In genomic region chr17:30239089-30239462, GRCh38 we compare ENCODE assay signal across 1 cellular context.
TF ChIP-seq lines count a peak whose summit lies in the region.

No MANE protein-coding gene starts in this region.

TF ChIP-seq in HepG2, 621 proteins besides CTCF, POLR2A, EP300 and RAD21:
- TF ChIP-seq ZNF280B (CRISPR knock-in tag; IDR thresholded peaks at IDR 0.05; ENCODE audit: borderline replicate concordance) = no peak
- TF ChIP-seq, protein P1, sequence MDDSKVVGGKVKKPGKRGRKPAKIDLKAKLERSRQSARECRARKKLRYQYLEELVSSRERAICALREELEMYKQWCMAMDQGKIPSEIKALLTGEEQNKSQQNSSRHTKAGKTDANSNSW (CRISPR knock-in tag; IDR thresholded peaks at IDR 0.05; ENCODE audit: borderline replicate concordance) = no peak
- no peak for TF ChIP-seq HNRNPL (IDR thresholded peaks at IDR 0.05; ENCODE audit: low read depth, low read length)
- no peak for TF ChIP-seq PHF20 (CRISPR knock-in tag; IDR thresholded peaks at IDR 0.05)
- no peak for TF ChIP-seq GZF1 (CRISPR knock-in tag; IDR thresholded peaks at IDR 0.05)
- no peak for TF ChIP-seq NR2F2 (IDR thresholded peaks at IDR 0.05; ENCODE audit: borderline replicate concordance, low read depth)
- TF ChIP-seq, protein P2, sequence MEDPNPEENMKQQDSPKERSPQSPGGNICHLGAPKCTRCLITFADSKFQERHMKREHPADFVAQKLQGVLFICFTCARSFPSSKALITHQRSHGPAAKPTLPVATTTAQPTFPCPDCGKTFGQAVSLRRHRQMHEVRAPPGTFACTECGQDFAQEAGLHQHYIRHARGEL (CRISPR knock-in tag; IDR thresholded peaks at IDR 0.05) = no peak
- TF ChIP-seq ZNF790 (CRISPR knock-in tag; IDR thresholded peaks at IDR 0.05; ENCODE audit: borderline replicate concordance) = no peak
- TF ChIP-seq SRF (IDR thresholded peaks at IDR 0.05; ENCODE audit: low read depth, low read length) = no peak
- TF ChIP-seq NR1H2 (CRISPR knock-in tag; IDR thresholded peaks at IDR 0.05; ENCODE audit: borderline replicate concordance, low read depth) = no peak
